ENCODE assay signal across 2 cellular contexts in the genomic region with DNA sequence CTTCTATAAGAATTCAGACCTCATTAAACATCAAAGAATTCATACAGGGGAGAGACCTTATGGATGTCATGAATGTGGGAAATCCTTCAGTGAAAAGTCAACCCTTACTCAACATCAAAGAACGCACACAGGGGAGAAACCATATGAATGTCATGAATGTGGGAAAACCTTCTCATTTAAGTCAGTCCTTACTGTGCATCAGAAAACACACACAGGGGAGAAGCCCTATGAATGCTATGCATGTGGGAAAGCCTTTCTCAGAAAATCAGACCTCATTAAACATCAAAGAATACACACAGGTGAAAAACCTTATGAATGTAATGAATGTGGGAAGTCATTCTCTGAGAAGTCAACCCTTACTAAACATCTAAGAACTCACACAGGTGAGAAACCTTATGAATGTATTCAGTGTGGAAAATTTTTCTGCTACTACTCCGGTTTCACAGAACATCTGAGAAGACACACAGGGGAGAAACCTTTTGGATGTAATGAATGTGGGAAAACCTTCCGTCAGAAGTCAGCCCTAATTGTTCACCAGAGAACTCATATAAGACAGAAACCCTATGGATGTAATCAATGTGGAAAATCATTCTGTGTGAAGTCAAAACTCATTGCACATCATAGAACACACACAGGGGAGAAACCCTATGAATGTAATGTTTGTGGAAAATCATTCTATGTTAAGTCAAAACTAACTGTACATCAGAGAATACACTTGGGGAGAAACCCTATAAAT.
A peak's percentile ranks its signal among the peaks of the same experiment; 100 is the strongest.
TF ChIP-seq lines count a peak whose summit lies in the region.

No MANE protein-coding gene starts in this region.

TF ChIP-seq in HCT116, 20 proteins besides CTCF, POLR2A, EP300 and RAD21 (continued from another document):
- TF ChIP-seq FOSL1 (IDR thresholded peaks at IDR 0.05; ENCODE audit: low read depth): no peak

TF ChIP-seq in GM12878, 131 proteins besides CTCF, POLR2A, EP300 and RAD21:
- no peak for TF ChIP-seq CBFB (IDR thresholded peaks at IDR 0.05; ENCODE audit: low read depth)
- TF ChIP-seq NRF1 (conservative IDR thresholded peaks at IDR 0.05; ENCODE audit: low read depth, low read length): no peak
- TF ChIP-seq CREB1 (IDR thresholded peaks at IDR 0.05; ENCODE audit: low read depth): no peak
- TF ChIP-seq, protein P1, sequence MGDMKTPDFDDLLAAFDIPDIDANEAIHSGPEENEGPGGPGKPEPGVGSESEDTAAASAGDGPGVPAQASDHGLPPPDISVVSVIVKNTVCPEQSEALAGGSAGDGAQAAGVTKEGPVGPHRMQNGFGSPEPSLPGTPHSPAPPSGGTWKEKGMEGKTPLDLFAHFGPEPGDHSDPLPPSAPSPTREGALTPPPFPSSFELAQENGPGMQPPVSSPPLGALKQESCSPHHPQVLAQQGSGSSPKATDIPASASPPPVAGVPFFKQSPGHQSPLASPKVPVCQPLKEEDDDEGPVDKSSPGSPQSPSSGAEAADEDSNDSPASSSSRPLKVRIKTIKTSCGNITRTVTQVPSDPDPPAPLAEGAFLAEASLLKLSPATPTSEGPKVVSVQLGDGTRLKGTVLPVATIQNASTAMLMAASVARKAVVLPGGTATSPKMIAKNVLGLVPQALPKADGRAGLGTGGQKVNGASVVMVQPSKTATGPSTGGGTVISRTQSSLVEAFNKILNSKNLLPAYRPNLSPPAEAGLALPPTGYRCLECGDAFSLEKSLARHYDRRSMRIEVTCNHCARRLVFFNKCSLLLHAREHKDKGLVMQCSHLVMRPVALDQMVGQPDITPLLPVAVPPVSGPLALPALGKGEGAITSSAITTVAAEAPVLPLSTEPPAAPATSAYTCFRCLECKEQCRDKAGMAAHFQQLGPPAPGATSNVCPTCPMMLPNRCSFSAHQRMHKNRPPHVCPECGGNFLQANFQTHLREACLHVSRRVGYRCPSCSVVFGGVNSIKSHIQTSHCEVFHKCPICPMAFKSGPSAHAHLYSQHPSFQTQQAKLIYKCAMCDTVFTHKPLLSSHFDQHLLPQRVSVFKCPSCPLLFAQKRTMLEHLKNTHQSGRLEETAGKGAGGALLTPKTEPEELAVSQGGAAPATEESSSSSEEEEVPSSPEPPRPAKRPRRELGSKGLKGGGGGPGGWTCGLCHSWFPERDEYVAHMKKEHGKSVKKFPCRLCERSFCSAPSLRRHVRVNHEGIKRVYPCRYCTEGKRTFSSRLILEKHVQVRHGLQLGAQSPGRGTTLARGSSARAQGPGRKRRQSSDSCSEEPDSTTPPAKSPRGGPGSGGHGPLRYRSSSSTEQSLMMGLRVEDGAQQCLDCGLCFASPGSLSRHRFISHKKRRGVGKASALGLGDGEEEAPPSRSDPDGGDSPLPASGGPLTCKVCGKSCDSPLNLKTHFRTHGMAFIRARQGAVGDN (IDR thresholded peaks at IDR 0.05): no peak
- peak; percentile 25 for TF ChIP-seq ZNF274 (IDR thresholded peaks at IDR 0.05; ENCODE audit: insufficient read depth, insufficient read length)
- TF ChIP-seq PRDM15 (CRISPR knock-in tag; IDR thresholded peaks at IDR 0.05): no peak
- no peak for TF ChIP-seq EED (IDR thresholded peaks at IDR 0.05; ENCODE audit: low read depth)
- TF ChIP-seq YY1 (IDR thresholded peaks at IDR 0.05; ENCODE audit: low read depth, low read length): no peak
- TF ChIP-seq KLF5 (IDR thresholded peaks at IDR 0.05; ENCODE audit: partially characterized antibody): peak; percentile 90
- peak; percentile 95 for TF ChIP-seq CBX5 (IDR thresholded peaks at IDR 0.05; ENCODE audit: low read depth)
TF ChIP-seq in GM12878: peak in this region for 3.
